Comparison of ENCODE assay signal across 19 cellular contexts in genomic region chr3:51522273-51522981, GRCh38. TPM values are rescaled to one million over a fixed set of nuclear protein-coding genes. Genes with fewer than 3 reads are reported as not detected.
DNase-seq lines count a peak whose midpoint lies in the region; FAIRE-seq and TF ChIP-seq lines count a peak whose summit lies in the region.
"Had no signal": no experiment of that assay in that cellular context is flagged by ENCODE, and none has a peak within 500 bp of the region (broad histone marks: within the 10 kb centered on the region; RNA-seq: fewer than 3 reads in every experiment).

No MANE protein-coding gene starts in this region.

- intact Hi-C loops in OCI-LY7 (cut with micrococcal nuclease; ENCODE audit: unreplicated experiment), result no loop called here

- H2AFZ ChIP-seq in OCI-LY7 (ENCODE audit: low read length), result no peak overlapping the region

- DNase-seq in GM12891 (ENCODE audit: insufficient read length, low spot score), result no peak
- no peak for DNase-seq in OCI-LY7 (ENCODE audit: low spot score)
- peak; percentile 15 for DNase-seq in fibroblast of villous mesenchyme (ENCODE audit: low read depth)
- DNase-seq in NCI-H774 (lab: John Stamatoyannopoulos, UW), result no peak
- no peak for DNase-seq in GM13976 (ENCODE audit: low spot score)
- no peak for DNase-seq in NCI-H526 treated with DMSO at 0.1 percent for 48 hours (lab: John Stamatoyannopoulos, UW)
- no peak for DNase-seq in NCI-H226
- DNase-seq: CD8-positive, alpha-beta memory T cell; Kasumi-1; MG63; NCI-H1694; NCI-H2081 treated with DMSO at 0.1 percent for 48 hours; NCI-H2171 treated with DMSO at 0.1 percent for 48 hours; T-helper 17 cell had no signal

- no peak overlapping the region for H3K9ac ChIP-seq in BLaER1

- CTCF ChIA-PET in OCI-LY7 (lab: Charles Lee; ENCODE audit: unreplicated experiment), result interaction anchor here (1.0 kb wide), 1 partner anchor 16 kb away, joined by 3 read pairs; the partner anchor contains the start of gene RAD54L2

- H4K20me1 ChIP-seq in BLaER1, result 0 out of 2 replicates have a peak, but pooled peaks cover 7% of the 10 kb centered on the region
- no peaks in the 10 kb centered on the region for H4K20me1 ChIP-seq in OCI-LY7 (ENCODE audit: insufficient read depth, low read length)

- no peak for TF ChIP-seq POLR2A in GM12891 (IDR thresholded peaks at IDR 0.05; ENCODE audit: low read depth, low read length)

- H3K27me3 ChIP-seq in BLaER1, result no peaks in the 10 kb centered on the region
- H3K27me3 ChIP-seq: MG63 had no signal

- peak overlapping the region; percentile 56 for H3K4me2 ChIP-seq in BLaER1
- peak overlapping the region; percentile 25 for H3K4me2 ChIP-seq in OCI-LY7 (ENCODE audit: low read length)

- no TSS peak for BruUV-seq in OCI-LY7 (replicated peaks; lab: Mats Ljungman, UMichigan)

- H3K9me2 ChIP-seq in OCI-LY7 (ENCODE audit: insufficient read depth, low read length), result no peaks in the 10 kb centered on the region

- in situ Hi-C loops in GM13976 (cut with MboI; ENCODE audit: low sequenced_read_pairs, unreplicated experiment), result no loop called here

- H3K4me1 ChIP-seq in BLaER1, result peaks cover 29% of the 10 kb centered on the region
- H3K4me1 ChIP-seq in OCI-LY7 (ENCODE audit: insufficient read depth, low read length, poor library complexity, severe bottlenecking), result peaks cover 17% of the 10 kb centered on the region
- H3K4me1 ChIP-seq: SJSA1 had no signal

- H3K79me2 ChIP-seq in OCI-LY7 (ENCODE audit: insufficient read depth, low read depth, low read length), result no peaks in the 10 kb centered on the region

- no peak for TF ChIP-seq CTCF in OCI-LY7 (conservative IDR thresholded peaks at IDR 0.05; ENCODE audit: low read length)
- TF ChIP-seq CTCF in fibroblast of villous mesenchyme (IDR thresholded peaks at IDR 0.05; ENCODE audit: insufficient read depth, low read depth, low read length), result no peak
- no peak for TF ChIP-seq CTCF in GM13976 (IDR thresholded peaks at IDR 0.05; ENCODE audit: borderline replicate concordance, control extremely low read depth, extremely low read depth, insufficient read depth, missing control alignments)

- H3K27ac ChIP-seq in BLaER1, result no peak overlapping the region
- H3K27ac ChIP-seq in OCI-LY7 (ENCODE audit: low read depth, low read length, poor library complexity, severe bottlenecking), result no peak overlapping the region
- H3K27ac ChIP-seq: C4-2B, SJSA1 had no signal

- H3K4me3 ChIP-seq in BLaER1 (no peak overlapping the region), OCI-LY7 (ENCODE audit: low read depth, low read length, poor library complexity, severe bottlenecking) (no peak overlapping the region), fibroblast of villous mesenchyme (ENCODE audit: low read depth, low read length) (no peak overlapping the region)
- H3K4me3 ChIP-seq: MG63, SJSA1 had no signal

- no peaks in the 10 kb centered on the region for H3K36me3 ChIP-seq in BLaER1
- no peaks in the 10 kb centered on the region for H3K36me3 ChIP-seq in OCI-LY7 (ENCODE audit: insufficient read depth, low read length)
- H3K36me3 ChIP-seq: MG63, SJSA1 had no signal

- POLR2A ChIA-PET in OCI-LY7 (lab: Charles Lee), result interaction anchor here (2.4 kb wide), 1 partner anchor 16 kb away, joined by 9 read pairs; the partner anchor contains the start of gene RAD54L2

- FAIRE-seq in GM12891 (lab: Jason Lieb, UNC), result peak; percentile 71
- FAIRE-seq: G401.6, HTR-8/SVneo had no signal

- H3K9me3 ChIP-seq in BLaER1 (no peaks in the 10 kb centered on the region), OCI-LY7 (ENCODE audit: low read length) (no peaks in the 10 kb centered on the region)
- H3K9me3 ChIP-seq: MG63, SJSA1 had no signal

TF ChIP-seq in GM12891, 5 proteins besides CTCF, POLR2A, EP300 and RAD21:
- TF ChIP-seq PAX5 (IDR thresholded peaks at IDR 0.05; ENCODE audit: insufficient read depth, low read length, severe bottlenecking) (no peak), SPI1 (IDR thresholded peaks at IDR 0.05; ENCODE audit: low read depth, low read length) (no peak), POLR2AphosphoS5 (IDR thresholded peaks at IDR 0.05; ENCODE audit: low read depth, low read length) (no peak), POU2F2 (IDR thresholded peaks at IDR 0.05; ENCODE audit: low read depth, low read length) (no peak), TAF1 (IDR thresholded peaks at IDR 0.05; ENCODE audit: low read depth, low read length) (no peak)

RNA-seq across cellular contexts. Expression of gene RAD54L2, which starts 16.1 kb away (rescaled TPM):
- polyA plus RNA-seq in GM12891 (2012; ENCODE audit: low read depth, missing spikeins), result 5.0 TPM
- 15.0 and 20.5 TPM in 2 replicates for total RNA-seq in OCI-LY7 (2014; rRNA removed; shearing (Covaris generic))
- 31.7 and 34.0 TPM in 2 replicates for total RNA-seq in OCI-LY7 (2022)
- total RNA-seq in fibroblast of villous mesenchyme, result 26.3 and 26.7 TPM in 2 replicates

RNA-seq across cellular contexts. Expression of gene DCAF1, which starts 22.6 kb away (rescaled TPM):
- 10.4 TPM for polyA plus RNA-seq in GM12891 (2012; ENCODE audit: low read depth, missing spikeins)
- 24.8 and 29.5 TPM in 2 replicates for total RNA-seq in OCI-LY7 (2014; rRNA removed; shearing (Covaris generic))
- total RNA-seq in OCI-LY7 (2022) (37.1 and 38.8 TPM in 2 replicates), fibroblast of villous mesenchyme (11.0 and 15.5 TPM in 2 replicates)
